Comparison of ENCODE assay signal across 9 cellular contexts in genomic region chr4:53804719-53805118, GRCh38.
DNase-seq lines count a peak whose midpoint lies in the region; ATAC-seq and TF ChIP-seq lines count a peak whose summit lies in the region.
"Had no signal": no experiment of that assay in that cellular context is flagged by ENCODE, and none has a peak within 500 bp of the region (broad histone marks: within the 10 kb centered on the region; RNA-seq: fewer than 3 reads in every experiment).

No MANE protein-coding gene starts in this region.

- H3K36me3 ChIP-seq in breast epithelium (no peaks in the 10 kb centered on the region), left ventricle myocardium inferior (no peaks in the 10 kb centered on the region), stomach (no peaks in the 10 kb centered on the region)

- H3K27ac Mint-ChIP-seq in MCF 10A (ENCODE audit: low read depth, unreplicated experiment), result no peak overlapping the region

- H3K4me3 ChIP-seq in breast epithelium (no peak overlapping the region), left ventricle myocardium inferior (no peak overlapping the region), stomach (no peak overlapping the region)

- H3K27ac ChIP-seq in breast epithelium, result no peak overlapping the region
- H3K27ac ChIP-seq in left ventricle myocardium inferior (replicated peaks), result no peak overlapping the region
- no peak overlapping the region for H3K27ac ChIP-seq in stomach

- intact Hi-C loops in MCF 10A (cut with micrococcal nuclease) (loop anchor here (2.0 kb wide), 2 partner anchors 98 to 298 kb away; no protein-coding TSS in a partner anchor), breast epithelium (cut with DNase I; ENCODE audit: low total_unique reads) (no loop called here), left ventricle myocardium inferior (cut with micrococcal nuclease) (no loop called here), stomach (cut with DNase I; ENCODE audit: low total_unique reads) (no loop called here)

- H3K27me3 ChIP-seq in breast epithelium (no peaks in the 10 kb centered on the region), left ventricle myocardium inferior (ENCODE audit: low read depth) (peaks cover 4% of the 10 kb centered on the region), stomach (no peaks in the 10 kb centered on the region)

- POLR2A ChIA-PET in MCF 10A (lab: Yijun Ruan, JAX), result no interaction called here

- H3K9me3 Mint-ChIP-seq in MCF 10A (ENCODE audit: unreplicated experiment), result no peaks in the 10 kb centered on the region
- H3K9me3 Mint-ChIP-seq: central memory CD8-positive, alpha-beta T cell had no signal

- DNase-seq in MCF 10A (ENCODE audit: unreplicated experiment) (peak; percentile 55), breast epithelium (ENCODE audit: low spot score in 2 of 2) (no peak), T1000 (lab: John Stamatoyannopoulos, UW) (peak; percentile 40), left ventricle myocardium inferior (no peak), stomach (peak; percentile 67), LoVo (ENCODE audit: low spot score) (no peak), epidermal melanocyte (ENCODE audit: insufficient read length, low spot score) (no peak)

- no TSS peak for BruUV-seq in MCF 10A (replicated peaks; lab: Mats Ljungman, UMichigan)

- TF ChIP-seq POLR2A in breast epithelium (IDR thresholded peaks at IDR 0.05) (no peak), stomach (IDR thresholded peaks at IDR 0.05) (no peak)

- CTCF ChIA-PET in MCF 10A (lab: Yijun Ruan, JAX), result interaction anchor here (0.9 to 1.7 kb wide), 10 partner anchors 9 to 314 kb away, joined by 3 to 6 read pairs (median 5); no protein-coding TSS in a partner anchor

- H3K9me3 ChIP-seq in breast epithelium (no peaks in the 10 kb centered on the region), left ventricle myocardium inferior (replicated peaks) (no peaks in the 10 kb centered on the region), stomach (no peaks in the 10 kb centered on the region)

- TF ChIP-seq EP300 in stomach (IDR thresholded peaks at IDR 0.05), result no peak

- peak; percentile 43 for TF ChIP-seq CTCF in MCF 10A (IDR thresholded peaks at IDR 0.05; ENCODE audit: unreplicated experiment)
- no peak for TF ChIP-seq CTCF in breast epithelium (IDR thresholded peaks at IDR 0.05)
- TF ChIP-seq CTCF in left ventricle myocardium inferior (IDR thresholded peaks at IDR 0.05; ENCODE audit: borderline replicate concordance), result peak; percentile 58
- TF ChIP-seq CTCF in stomach (IDR thresholded peaks at IDR 0.05), result peak in 4 of 7 experiments; percentile 6 to 49 (median 34)

- peak; percentile 56 for ATAC-seq in HG03439 (IDR thresholded peaks at IDR 0.05; ENCODE audit: unreplicated experiment)

- H3K4me3 Mint-ChIP-seq in MCF 10A (ENCODE audit: unreplicated experiment), result no peak overlapping the region
- H3K4me3 Mint-ChIP-seq: central memory CD8-positive, alpha-beta T cell had no signal

- WGBS in stomach, 5 donors, result 45 to 72% (median 62%) methylated on average over 2 of the region's 2 CpGs

- H3K27me3 Mint-ChIP-seq in MCF 10A (ENCODE audit: insufficient read depth, unreplicated experiment), result no peaks in the 10 kb centered on the region

- H3K36me3 Mint-ChIP-seq in MCF 10A (ENCODE audit: insufficient read depth, unreplicated experiment), result no peaks in the 10 kb centered on the region

- H3K4me1 ChIP-seq in breast epithelium, result no peaks in the 10 kb centered on the region
- no peaks in the 10 kb centered on the region for H3K4me1 ChIP-seq in left ventricle myocardium inferior
- no peaks in the 10 kb centered on the region for H3K4me1 ChIP-seq in stomach

- H3K4me1 Mint-ChIP-seq in MCF 10A (ENCODE audit: insufficient read depth, unreplicated experiment), result no peaks in the 10 kb centered on the region
- H3K4me1 Mint-ChIP-seq: central memory CD8-positive, alpha-beta T cell had no signal

Comparison
In these comparisons a context has a peak if more than half of its experiments do, and no peak if none do; other contexts are left out.
1. DNase-seq: peak in MCF 10A (single experiment), T1000 (single experiment) and stomach (single experiment); none in breast epithelium (0 of 2), left ventricle myocardium inferior (single experiment), LoVo (single experiment) and epidermal melanocyte (single experiment).
2. CTCF ChIP-seq: peak in MCF 10A (single experiment), left ventricle myocardium inferior (single experiment) and stomach (4 of 7); none in breast epithelium (0 of 3).